Comparison of ENCODE assay signal across 16 cellular contexts in genomic region chr1:231052777-231053176, GRCh38.
"Had no signal": no experiment of that assay in that cellular context is flagged by ENCODE, and none has a peak within 500 bp of the region (broad histone marks: within the 10 kb centered on the region; RNA-seq: fewer than 3 reads in every experiment).

No MANE protein-coding gene starts in this region.

- H3K36me3 ChIP-seq: ascending aorta, tibial nerve, vagina had no signal

- ATAC-seq: psoas muscle, WTC11 had no signal

- H3K27ac ChIP-seq: ascending aorta, epithelial cell of prostate, psoas muscle, vagina had no signal

- FAIRE-seq: bronchial epithelial cell had no signal

- H3K9me3 Mint-ChIP-seq: activated T-cell treated with anti-CD3 and anti-CD28 coated beads, Interleukin-2, amount 50 U/mL, for 72 hours; nephron progenitor cell; WTC11 had no signal

- H3K27me3 ChIP-seq: ascending aorta, tibial nerve, vagina had no signal

- H3K4me1 ChIP-seq: ascending aorta, psoas muscle had no signal

- H3K4me1 Mint-ChIP-seq: nephron progenitor cell, WTC11 had no signal

- H3K9me3 ChIP-seq: ascending aorta, tibial nerve, vagina had no signal

- H3K4me3 ChIP-seq: psoas muscle, tibial nerve, vagina had no signal

- DNase-seq: activated CD4-positive, alpha-beta T cell treated with anti-CD3 and anti-CD28 coated beads for 4 hours; activated CD8-positive, alpha-beta memory T cell treated with anti-CD3 and anti-CD28 coated beads, Interleukin-2, amount 50 U/mL, for 48 hours; activated gamma-delta T cell treated with Interleukin-2 at 50 U/mL for 16 hours; activated T-cell treated with anti-CD3 and anti-CD28 coated beads, Interleukin-2, amount 50 U/mL, for 72 hours; foreskin melanocyte; kidney glomerular epithelial cell; mesendoderm; nephron progenitor cell; psoas muscle; stimulated activated CD4-positive, alpha-beta T cell treated with anti-CD3 and anti-CD28 coated beads, Interleukin-1b, Interleukin-23, amount 100 ng/mL, for 48 hours had no signal

- H3K27ac Mint-ChIP-seq: activated T-cell treated with anti-CD3 and anti-CD28 coated beads, Interleukin-2, amount 50 U/mL, for 72 hours; nephron progenitor cell; WTC11 had no signal

- H3K4me3 Mint-ChIP-seq: nephron progenitor cell, WTC11 had no signal

- H3K36me3 Mint-ChIP-seq: WTC11 had no signal
